In the genomic region with DNA sequence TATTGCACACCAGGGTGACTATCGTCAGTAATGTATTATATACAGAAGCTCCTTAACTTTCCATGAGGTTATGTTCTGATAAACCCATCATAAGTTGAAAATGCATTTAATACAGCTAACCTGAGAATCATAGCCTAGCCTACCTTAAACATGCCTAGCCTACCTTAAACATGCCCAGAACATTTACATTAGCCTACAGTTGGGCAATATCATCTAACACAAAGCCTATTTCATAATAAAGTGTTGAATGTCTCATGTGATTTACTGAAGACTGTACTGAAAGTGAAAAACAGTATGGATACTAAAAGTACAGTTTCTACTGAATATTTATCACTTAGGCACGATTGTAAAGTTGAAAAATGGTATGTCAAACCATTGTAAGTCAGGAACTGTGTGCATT, we compare ENCODE assay signal across 1 cellular context.
TF ChIP-seq lines count a peak whose summit lies in the region.

No MANE protein-coding gene starts in this region.

TF ChIP-seq in K562, 482 proteins besides CTCF, POLR2A, EP300 and RAD21:
- TF ChIP-seq ZFPM2 (CRISPR knock-in tag; IDR thresholded peaks at IDR 0.05) (no peak), ARNT (IDR thresholded peaks at IDR 0.05) (no peak), CEBPG (CRISPR knock-in tag; IDR thresholded peaks at IDR 0.05) (no peak), CEBPG (tag; conservative IDR thresholded peaks at IDR 0.05 in 1 of 2, IDR thresholded peaks at IDR 0.05 in 1 of 2) (0 out of 4 replicates have a peak, but pooled peaks of 1 of the 2 experiments have one; percentile 20), CEBPB (tag; IDR thresholded peaks at IDR 0.05) (peak; percentile 11; the same call in 1 of the 2 replicates), ZNF717 (CRISPR knock-in tag; IDR thresholded peaks at IDR 0.05) (no peak)
- TF ChIP-seq, protein P1, sequence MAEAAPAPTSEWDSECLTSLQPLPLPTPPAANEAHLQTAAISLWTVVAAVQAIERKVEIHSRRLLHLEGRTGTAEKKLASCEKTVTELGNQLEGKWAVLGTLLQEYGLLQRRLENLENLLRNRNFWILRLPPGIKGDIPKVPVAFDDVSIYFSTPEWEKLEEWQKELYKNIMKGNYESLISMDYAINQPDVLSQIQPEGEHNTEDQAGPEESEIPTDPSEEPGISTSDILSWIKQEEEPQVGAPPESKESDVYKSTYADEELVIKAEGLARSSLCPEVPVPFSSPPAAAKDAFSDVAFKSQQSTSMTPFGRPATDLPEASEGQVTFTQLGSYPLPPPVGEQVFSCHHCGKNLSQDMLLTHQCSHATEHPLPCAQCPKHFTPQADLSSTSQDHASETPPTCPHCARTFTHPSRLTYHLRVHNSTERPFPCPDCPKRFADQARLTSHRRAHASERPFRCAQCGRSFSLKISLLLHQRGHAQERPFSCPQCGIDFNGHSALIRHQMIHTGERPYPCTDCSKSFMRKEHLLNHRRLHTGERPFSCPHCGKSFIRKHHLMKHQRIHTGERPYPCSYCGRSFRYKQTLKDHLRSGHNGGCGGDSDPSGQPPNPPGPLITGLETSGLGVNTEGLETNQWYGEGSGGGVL (CRISPR knock-in tag; IDR thresholded peaks at IDR 0.05): no peak
- TF ChIP-seq, protein P2, sequence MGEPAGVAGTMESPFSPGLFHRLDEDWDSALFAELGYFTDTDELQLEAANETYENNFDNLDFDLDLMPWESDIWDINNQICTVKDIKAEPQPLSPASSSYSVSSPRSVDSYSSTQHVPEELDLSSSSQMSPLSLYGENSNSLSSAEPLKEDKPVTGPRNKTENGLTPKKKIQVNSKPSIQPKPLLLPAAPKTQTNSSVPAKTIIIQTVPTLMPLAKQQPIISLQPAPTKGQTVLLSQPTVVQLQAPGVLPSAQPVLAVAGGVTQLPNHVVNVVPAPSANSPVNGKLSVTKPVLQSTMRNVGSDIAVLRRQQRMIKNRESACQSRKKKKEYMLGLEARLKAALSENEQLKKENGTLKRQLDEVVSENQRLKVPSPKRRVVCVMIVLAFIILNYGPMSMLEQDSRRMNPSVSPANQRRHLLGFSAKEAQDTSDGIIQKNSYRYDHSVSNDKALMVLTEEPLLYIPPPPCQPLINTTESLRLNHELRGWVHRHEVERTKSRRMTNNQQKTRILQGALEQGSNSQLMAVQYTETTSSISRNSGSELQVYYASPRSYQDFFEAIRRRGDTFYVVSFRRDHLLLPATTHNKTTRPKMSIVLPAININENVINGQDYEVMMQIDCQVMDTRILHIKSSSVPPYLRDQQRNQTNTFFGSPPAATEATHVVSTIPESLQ (CRISPR knock-in tag; IDR thresholded peaks at IDR 0.05): no peak
- TF ChIP-seq, protein P3, sequence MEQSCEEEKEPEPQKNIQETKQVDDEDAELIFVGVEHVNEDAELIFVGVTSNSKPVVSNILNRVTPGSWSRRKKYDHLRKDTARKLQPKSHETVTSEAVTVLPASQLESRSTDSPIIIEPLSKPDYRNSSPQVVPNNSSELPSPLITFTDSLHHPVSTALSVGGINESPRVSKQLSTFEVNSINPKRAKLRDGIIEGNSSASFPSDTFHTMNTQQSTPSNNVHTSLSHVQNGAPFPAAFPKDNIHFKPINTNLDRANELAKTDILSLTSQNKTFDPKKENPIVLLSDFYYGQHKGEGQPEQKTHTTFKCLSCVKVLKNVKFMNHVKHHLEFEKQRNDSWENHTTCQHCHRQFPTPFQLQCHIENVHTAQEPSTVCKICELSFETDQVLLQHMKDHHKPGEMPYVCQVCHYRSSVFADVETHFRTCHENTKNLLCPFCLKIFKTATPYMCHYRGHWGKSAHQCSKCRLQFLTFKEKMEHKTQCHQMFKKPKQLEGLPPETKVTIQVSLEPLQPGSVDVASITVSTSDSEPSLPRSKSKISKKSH (CRISPR knock-in tag; IDR thresholded peaks at IDR 0.05): 0 out of 2 replicates have a peak, but pooled peaks have one; percentile 13
- TF ChIP-seq, protein P4, sequence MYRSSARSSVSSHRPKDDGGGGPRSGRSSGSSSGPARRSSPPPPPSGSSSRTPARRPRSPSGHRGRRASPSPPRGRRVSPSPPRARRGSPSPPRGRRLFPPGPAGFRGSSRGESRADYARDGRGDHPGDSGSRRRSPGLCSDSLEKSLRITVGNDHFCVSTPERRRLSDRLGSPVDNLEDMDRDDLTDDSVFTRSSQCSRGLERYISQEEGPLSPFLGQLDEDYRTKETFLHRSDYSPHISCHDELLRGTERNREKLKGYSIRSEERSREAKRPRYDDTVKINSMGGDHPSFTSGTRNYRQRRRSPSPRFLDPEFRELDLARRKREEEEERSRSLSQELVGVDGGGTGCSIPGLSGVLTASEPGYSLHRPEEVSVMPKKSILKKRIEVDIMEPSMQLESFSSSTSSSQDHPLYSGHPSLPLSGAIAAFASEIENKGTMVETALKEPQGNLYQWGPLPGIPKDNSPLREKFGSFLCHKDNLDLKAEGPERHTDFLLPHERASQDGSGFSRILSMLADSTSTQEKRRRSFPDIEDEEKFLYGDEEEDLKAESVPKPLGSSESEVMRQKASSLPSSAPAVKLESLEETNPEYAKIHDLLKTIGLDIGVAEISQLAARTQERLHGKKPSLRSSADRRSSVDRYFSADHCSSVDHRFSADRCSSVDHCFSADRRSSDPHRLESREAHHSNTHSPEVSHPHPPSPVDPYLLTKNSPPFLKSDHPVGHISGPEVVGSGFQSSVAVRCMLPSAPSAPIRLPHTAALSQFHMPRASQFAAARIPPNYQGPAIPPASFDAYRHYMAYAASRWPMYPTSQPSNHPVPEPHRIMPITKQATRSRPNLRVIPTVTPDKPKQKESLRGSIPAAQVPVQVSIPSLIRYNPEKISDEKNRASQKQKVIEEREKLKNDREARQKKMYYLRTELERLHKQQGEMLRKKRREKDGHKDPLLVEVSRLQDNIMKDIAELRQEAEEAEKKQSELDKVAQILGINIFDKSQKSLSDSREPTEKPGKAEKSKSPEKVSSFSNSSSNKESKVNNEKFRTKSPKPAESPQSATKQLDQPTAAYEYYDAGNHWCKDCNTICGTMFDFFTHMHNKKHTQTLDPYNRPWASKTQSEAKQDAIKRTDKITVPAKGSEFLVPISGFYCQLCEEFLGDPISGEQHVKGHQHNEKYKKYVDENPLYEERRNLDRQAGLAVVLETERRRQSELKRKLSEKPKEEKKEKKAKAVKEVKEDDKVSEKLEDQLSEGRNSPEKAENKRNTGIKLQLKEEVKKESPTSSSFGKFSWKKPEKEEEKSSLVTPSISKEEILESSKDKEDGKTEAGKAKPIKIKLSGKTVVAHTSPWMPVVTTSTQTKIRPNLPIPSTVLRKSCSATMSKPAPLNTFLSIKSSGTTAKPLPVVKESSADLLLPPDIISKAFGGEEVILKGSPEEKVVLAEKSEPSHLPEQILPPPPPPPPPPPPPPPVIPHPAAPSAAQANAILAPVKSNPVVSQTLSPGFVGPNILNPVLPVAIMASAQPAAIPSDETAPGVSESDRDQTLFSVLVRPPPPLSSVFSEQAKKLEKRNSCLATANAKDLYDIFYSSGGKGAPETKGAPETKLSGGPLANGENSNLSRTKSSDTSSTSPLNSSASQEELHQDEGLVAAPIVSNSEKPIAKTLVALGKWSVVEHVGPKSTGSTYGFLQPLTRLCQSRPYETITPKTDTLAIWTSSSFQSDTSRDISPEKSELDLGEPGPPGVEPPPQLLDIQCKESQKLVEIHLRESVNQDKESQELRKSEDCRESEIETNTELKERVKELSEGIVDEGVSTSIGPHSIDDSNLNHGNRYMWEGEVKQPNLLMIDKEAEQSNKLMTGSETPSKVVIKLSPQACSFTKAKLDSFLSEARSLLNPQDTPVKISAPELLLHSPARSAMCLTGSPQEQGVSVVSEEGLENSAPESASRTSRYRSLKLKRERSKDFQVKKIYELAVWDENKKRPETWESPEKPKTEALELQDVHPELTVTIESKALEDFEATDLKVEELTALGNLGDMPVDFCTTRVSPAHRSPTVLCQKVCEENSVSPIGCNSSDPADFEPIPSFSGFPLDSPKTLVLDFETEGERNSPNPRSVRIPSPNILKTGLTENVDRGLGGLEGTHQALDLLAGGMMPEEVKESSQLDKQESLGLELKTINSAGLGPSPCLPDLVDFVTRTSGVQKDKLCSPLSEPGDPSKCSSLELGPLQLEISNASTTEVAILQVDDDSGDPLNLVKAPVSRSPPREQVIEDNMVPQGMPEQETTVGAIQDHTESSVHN (IDR thresholded peaks at IDR 0.05; ENCODE audit: borderline replicate concordance in 1 of 2, low read depth in 1 of 2): no peak
